ENCODE assay signal across 16 cellular contexts in the genomic region with DNA sequence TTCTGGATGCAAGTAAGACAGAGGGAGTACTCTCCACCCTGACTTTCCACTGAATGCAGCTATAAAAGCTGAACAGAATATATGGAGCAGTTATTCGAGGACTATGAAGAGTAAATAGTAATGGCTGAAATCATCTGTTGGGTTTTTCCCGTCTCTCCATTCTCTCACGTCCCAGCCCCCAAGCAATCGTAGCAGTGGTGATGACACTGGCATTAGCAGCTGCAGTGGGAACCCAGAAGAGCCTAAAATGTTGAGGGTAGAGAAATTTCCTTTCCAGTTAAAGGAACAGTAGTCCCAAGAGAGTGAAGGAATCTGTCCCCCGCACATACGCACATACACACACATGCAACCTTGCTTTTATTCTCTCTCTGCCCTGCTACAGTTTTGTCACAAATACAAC. TPM values are rescaled to one million over a fixed set of nuclear protein-coding genes. Genes with fewer than 3 reads are reported as not detected.
A peak's percentile ranks its signal among the peaks of the same experiment; 100 is the strongest.
DNase-seq lines count a peak whose midpoint lies in the region; ATAC-seq lines count a peak whose summit lies in the region.
"Had no signal": no experiment of that assay in that cellular context is flagged by ENCODE, and none has a peak within 500 bp of the region (broad histone marks: within the 10 kb centered on the region; RNA-seq: fewer than 3 reads in every experiment).

No MANE protein-coding gene starts in this region.

- DNase-seq in EH (ENCODE audit: low read depth) = peak; percentile 33
- peak; percentile 10 for DNase-seq in RPMI7951 (ENCODE audit: low read depth)
- peak; percentile 40 for DNase-seq in glomerular visceral epithelial cell (ENCODE audit: extremely low spot score)
- no peak for DNase-seq in NCI-H2171 (lab: John Stamatoyannopoulos, UW)
- no peak for DNase-seq in NCI-H187 (lab: John Stamatoyannopoulos, UW)
- DNase-seq: C1 segment of cervical spinal cord, Caco-2, MV-4-11, NCI-H1417 treated with DMSO at 0.1 percent for 48 hours, NCI-H2029 treated with DMSO at 0.1 percent for 48 hours, NCI-H2227 treated with DMSO at 0.1 percent for 48 hours, NCI-H526, SK-N-SH had no signal

- no peak for ATAC-seq in HG03196 (IDR thresholded peaks at IDR 0.05; ENCODE audit: unreplicated experiment)
- ATAC-seq: HCT116 had no signal

- peak overlapping the region; percentile 21 for H3K4me2 ChIP-seq in skeletal muscle satellite cell (ENCODE audit: low read length)
- H3K4me2 ChIP-seq: SK-N-SH had no signal

- peaks cover 64% of the 10 kb centered on the region for H3K4me1 ChIP-seq in skeletal muscle satellite cell (ENCODE audit: control insufficient read depth, insufficient read depth, low read length)
- H3K4me1 ChIP-seq: Caco-2 had no signal

- H3K27me3 ChIP-seq in skeletal muscle satellite cell (ENCODE audit: control insufficient read depth, insufficient read depth, low read length) = no peaks in the 10 kb centered on the region

- peak overlapping the region; percentile 10 for H3K9ac ChIP-seq in skeletal muscle satellite cell (ENCODE audit: low read depth, low read length)
- H3K9ac ChIP-seq: SK-N-SH had no signal

- no peak overlapping the region for H3K4me3 ChIP-seq in skeletal muscle satellite cell (ENCODE audit: low read length)

- H3K36me3 ChIP-seq in skeletal muscle satellite cell (ENCODE audit: insufficient read depth, low read length) = peaks cover 6% of the 10 kb centered on the region

- no peaks in the 10 kb centered on the region for H3K9me3 ChIP-seq in skeletal muscle satellite cell (replicated peaks; ENCODE audit: low read length)
- H3K9me3 ChIP-seq: Caco-2, SK-N-SH had no signal

RNA-seq across cellular contexts. Expression of gene MED27, which starts 33.2 kb away (rescaled TPM):
- total RNA-seq in RPMI7951 (2014; rRNA removed; shearing (Covaris generic)) = 34.1 and 37.7 TPM in 2 replicates
- total RNA-seq in skeletal muscle satellite cell (2012; rRNA removed) = 26.1 and 32.3 TPM in 2 replicates

Comparison
In these comparisons a context has a peak if more than half of its experiments do, and no peak if none do; other contexts are left out.
1. DNase-seq: peak in EH (single experiment), RPMI7951 (single experiment) and glomerular visceral epithelial cell (single experiment); none in NCI-H2171 (single experiment) and NCI-H187 (0 of 2).